Comparison of ENCODE assay signal across 8 cellular contexts in genomic region chr10:124671486-124672075, GRCh38.
DNase-seq lines count a peak whose midpoint lies in the region; ATAC-seq, FAIRE-seq and TF ChIP-seq lines count a peak whose summit lies in the region.

No MANE protein-coding gene starts in this region.

- TF ChIP-seq CTCF in BE2C (IDR thresholded peaks at IDR 0.05; ENCODE audit: low read depth, low read length), result peak; percentile 45
- no peak for TF ChIP-seq CTCF in GM12878 (IDR thresholded peaks at IDR 0.05 in 2 of 3, conservative IDR thresholded peaks at IDR 0.05 in 1 of 3; ENCODE audit: control insufficient read depth in 2 of 3, extremely low read depth in 1 of 3, insufficient read depth in 1 of 3, low read depth in 3 of 3, low read length in 3 of 3)
- no peak for TF ChIP-seq CTCF in kidney (IDR thresholded peaks at IDR 0.05; ENCODE audit: borderline replicate concordance, extremely low read depth, insufficient read depth)
- TF ChIP-seq CTCF in tibial artery (IDR thresholded peaks at IDR 0.05), result no peak

- TSS peak; percentile 40 for BruUV-seq in GM12878 (replicated peaks; lab: Mats Ljungman, UMichigan)

- H3K4me3 ChIP-seq in BE2C (ENCODE audit: low read depth, low read length) (no peak overlapping the region), GM12878 (no peak overlapping the region), kidney (ENCODE audit: low read length in 2 of 2) (no peak overlapping the region), tibial artery (no peak overlapping the region)
- H3K4me3 ChIP-seq in Jurkat, Clone E6-1 (ENCODE audit: low read length), result peak overlapping the region; percentile 2; the same call in 1 of the 2 replicates

- no peak overlapping the region for H3K4me2 ChIP-seq in GM12878 (ENCODE audit: control insufficient read depth, insufficient read depth)

- 79% methylated on average over 8 of the region's 8 CpGs for WGBS in GM12878 (ENCODE audit: insufficient coverage, insufficient replicate concordance, low lambda C conversion rate, missing lambda C conversion rate)

- RAD21 ChIA-PET in GM12878 (lab: Charles Lee; ENCODE audit: unreplicated experiment), result interaction anchor here (1.5 to 2.6 kb wide), 2 partner anchors 17 to 25 kb away, joined by 4 to 6 read pairs; no protein-coding TSS in a partner anchor

- H3K27me3 ChIP-seq in BE2C, result no peaks in the 10 kb centered on the region
- H3K27me3 ChIP-seq in GM12878 (replicated peaks in 1 of 2; ENCODE audit: control insufficient read depth in 2 of 2, insufficient read depth in 2 of 2, low read length in 1 of 2), result no peaks in the 10 kb centered on the region
- no peaks in the 10 kb centered on the region for H3K27me3 ChIP-seq in tibial artery

- intact Hi-C loops in GM12878 (cut with micrococcal nuclease; ENCODE audit: unreplicated experiment), result no loop called here
- intact Hi-C loops in kidney (cut with DNase I), result no loop called here
- intact Hi-C loops in tibial artery (cut with DNase I; ENCODE audit: low total_unique reads), result no loop called here

- CTCF ChIA-PET in GM12878 (lab: Yijun Ruan, JAX), result interaction anchor here (1.6 kb wide), 1 partner anchor 70 kb away, joined by 4 read pairs; no protein-coding TSS in a partner anchor

- H4K20me1 ChIP-seq in GM12878 (ENCODE audit: control insufficient read depth, insufficient read depth), result no peaks in the 10 kb centered on the region

- H3K4me1 ChIP-seq in BE2C, result peaks cover 11% of the 10 kb centered on the region
- H3K4me1 ChIP-seq in GM12878 (ENCODE audit: control insufficient read depth, insufficient read depth, low read length), result no peaks in the 10 kb centered on the region
- peaks cover 18 to 45% of the 10 kb centered on the region in 2 donors for H3K4me1 ChIP-seq in kidney (ENCODE audit: control insufficient read depth in 1 of 2, insufficient read depth in 1 of 2, low read depth in 1 of 2, low read length in 2 of 2)
- H3K4me1 ChIP-seq in tibial artery, result peaks cover 0 to 16% (median 0%) of the 10 kb centered on the region in 4 donors

- SMC1A ChIA-PET in GM12878 (lab: Charles Lee; ENCODE audit: uncharacterized antibody, unreplicated experiment), result interaction anchor here (0.6 to 1.4 kb wide), 3 partner anchors 8 to 102 kb away, joined by 3 to 4 read pairs (median 3); no protein-coding TSS in a partner anchor

- TF ChIP-seq POLR2A in GM12878 (IDR thresholded peaks at IDR 0.05; ENCODE audit: low read depth, low read length), result no peak

- H3K9me3 ChIP-seq in BE2C (no peaks in the 10 kb centered on the region), GM12878 (replicated peaks; ENCODE audit: control insufficient read depth, insufficient read depth, low read length) (no peaks in the 10 kb centered on the region), kidney (ENCODE audit: control insufficient read depth in 1 of 2, low read length in 2 of 2) (no peaks in the 10 kb centered on the region), tibial artery (no peaks in the 10 kb centered on the region)

- in situ Hi-C loops in GM12878 (cut with MboI), result no loop called here

- H3K36me3 ChIP-seq in BE2C (peaks cover 2% of the 10 kb centered on the region), GM12878 (ENCODE audit: control insufficient read depth in 2 of 2, insufficient read depth in 2 of 2, low read length in 1 of 2) (peaks cover 2 to 19% of the 10 kb centered on the region in 2 experiments; a peak in 3 of 4 replicates), kidney (ENCODE audit: control insufficient read depth in 1 of 2, insufficient read depth in 2 of 2, low read length in 2 of 2) (no peaks in the 10 kb centered on the region), tibial artery (no peaks in the 10 kb centered on the region)

- no peak for TF ChIP-seq EP300 in GM12878 (IDR thresholded peaks at IDR 0.05; ENCODE audit: borderline replicate concordance in 1 of 2, control insufficient read depth in 1 of 2, low read depth in 2 of 2, low read length in 2 of 2)

- H3K9ac ChIP-seq in GM12878 (ENCODE audit: control insufficient read depth, insufficient read depth, low read length), result no peak overlapping the region
- H3K9ac ChIP-seq in kidney (ENCODE audit: low read length in 2 of 2), result no peak overlapping the region

- H2AFZ ChIP-seq in GM12878 (ENCODE audit: control insufficient read depth, low read depth, low read length), result no peak overlapping the region

- DNase-seq in BE2C (peak; percentile 62), GM12878 (ENCODE audit: low read depth, low spot score) (no peak), kidney (peak; percentile 79), NCI-H226 (no peak), tibial artery (no peak)
- peak; percentile 82 for DNase-seq in Jurkat, Clone E6-1 (ENCODE audit: low read depth, low spot score)

- ATAC-seq in GM12878 (no peak), GM19463 (IDR thresholded peaks at IDR 0.05; ENCODE audit: unreplicated experiment) (no peak)

- FAIRE-seq in GM12878 (lab: Jason Lieb, UNC) (no peak), kidney (lab: Jason Lieb, UNC) (no peak)

- H3K27ac ChIP-seq in GM12878 (ENCODE audit: control insufficient read depth, insufficient read depth), result no peak overlapping the region
- no peak overlapping the region for H3K27ac ChIP-seq in kidney (ENCODE audit: low read depth in 2 of 2, low read length in 2 of 2)
- peak overlapping the region; percentile 94 for H3K27ac ChIP-seq in temporal lobe (ENCODE audit: low read depth, low read length)
- H3K27ac ChIP-seq in tibial artery, result no peak overlapping the region

- POLR2A ChIA-PET in GM12878 (lab: Charles Lee), result no interaction called here

- H3K79me2 ChIP-seq in GM12878 (ENCODE audit: control insufficient read depth, insufficient read depth, low read length), result no peaks in the 10 kb centered on the region; the same call in 1 of the 2 replicates

- TF ChIP-seq RAD21 in GM12878 (IDR thresholded peaks at IDR 0.05; ENCODE audit: insufficient read depth, low read depth, low read length), result no peak

TF ChIP-seq in GM12878, 131 proteins besides CTCF, POLR2A, EP300 and RAD21:
- TF ChIP-seq HCFC1 (IDR thresholded peaks at IDR 0.05; ENCODE audit: low read length), result no peak
- no peak for TF ChIP-seq MTA2 (IDR thresholded peaks at IDR 0.05; ENCODE audit: low read depth)
- no peak for TF ChIP-seq ZBTB40 (IDR thresholded peaks at IDR 0.05; ENCODE audit: borderline replicate concordance)
- TF ChIP-seq IRF5 (IDR thresholded peaks at IDR 0.05; ENCODE audit: borderline replicate concordance), result no peak
TF ChIP-seq in GM12878: peak in this region for 0.

Comparison
In these comparisons a context has a peak if more than half of its experiments do, and no peak if none do; other contexts are left out.
1. DNase-seq: peak in BE2C (single experiment), Jurkat, Clone E6-1 (single experiment) and kidney (single experiment); none in GM12878 (single experiment), NCI-H226 (single experiment) and tibial artery (0 of 2).